1 cellular context compared by ENCODE assay signal in the genomic region with DNA sequence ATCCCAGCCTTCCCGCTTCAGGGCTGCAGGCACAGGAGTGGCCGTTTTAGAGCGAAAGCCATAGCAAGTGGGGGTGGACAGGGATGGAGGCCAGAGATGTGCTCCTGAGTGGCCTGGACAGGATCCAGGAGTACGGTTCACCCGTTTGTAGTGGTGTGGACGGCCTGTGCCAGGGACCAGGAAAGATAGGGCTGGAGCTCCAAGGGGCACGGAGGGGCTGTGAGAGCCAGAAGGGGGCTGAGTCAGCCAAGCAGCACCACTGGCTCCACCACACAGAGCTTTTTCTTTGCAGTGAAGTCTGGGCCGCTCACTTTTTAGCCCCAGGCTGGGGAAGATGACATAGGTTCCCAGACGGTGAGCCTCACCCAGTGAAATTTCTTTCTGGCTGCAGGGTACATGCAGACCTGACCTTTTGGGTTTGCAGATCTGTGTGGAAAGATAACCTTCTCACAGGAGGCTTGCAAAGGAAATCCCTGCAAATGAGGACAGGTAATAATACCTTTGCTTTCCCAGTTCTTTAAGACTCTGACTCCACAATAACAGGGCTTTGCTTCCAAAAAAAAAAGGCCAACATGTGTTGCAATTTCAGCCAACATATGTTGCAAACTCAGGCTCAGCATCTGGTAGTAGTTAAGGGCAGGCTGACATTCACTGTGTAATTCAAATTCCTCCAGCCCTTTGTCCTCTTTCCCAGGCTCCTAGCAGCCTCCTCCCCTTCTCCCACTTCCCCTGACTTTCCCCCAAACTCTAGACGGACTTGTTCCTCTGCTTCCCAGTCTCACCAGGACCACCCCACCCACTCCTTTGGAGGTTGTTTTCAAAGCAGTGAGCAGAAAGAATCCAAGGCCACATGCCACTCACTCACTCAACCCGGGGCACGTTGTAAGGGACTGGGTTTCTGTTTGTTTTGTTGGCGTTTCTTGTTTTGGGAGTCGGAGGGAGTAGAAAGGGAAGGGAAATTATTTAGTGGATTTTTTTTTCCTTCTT.
TF ChIP-seq lines count a peak whose summit lies in the region.

No MANE protein-coding gene starts in this region.

TF ChIP-seq in K562, 482 proteins besides CTCF, POLR2A, EP300 and RAD21:
- no peak for TF ChIP-seq HEY1 (CRISPR knock-in tag; IDR thresholded peaks at IDR 0.05; ENCODE audit: borderline replicate concordance)
- no peak for TF ChIP-seq NR1H2 (CRISPR knock-in tag; IDR thresholded peaks at IDR 0.05)
- TF ChIP-seq, protein P1, sequence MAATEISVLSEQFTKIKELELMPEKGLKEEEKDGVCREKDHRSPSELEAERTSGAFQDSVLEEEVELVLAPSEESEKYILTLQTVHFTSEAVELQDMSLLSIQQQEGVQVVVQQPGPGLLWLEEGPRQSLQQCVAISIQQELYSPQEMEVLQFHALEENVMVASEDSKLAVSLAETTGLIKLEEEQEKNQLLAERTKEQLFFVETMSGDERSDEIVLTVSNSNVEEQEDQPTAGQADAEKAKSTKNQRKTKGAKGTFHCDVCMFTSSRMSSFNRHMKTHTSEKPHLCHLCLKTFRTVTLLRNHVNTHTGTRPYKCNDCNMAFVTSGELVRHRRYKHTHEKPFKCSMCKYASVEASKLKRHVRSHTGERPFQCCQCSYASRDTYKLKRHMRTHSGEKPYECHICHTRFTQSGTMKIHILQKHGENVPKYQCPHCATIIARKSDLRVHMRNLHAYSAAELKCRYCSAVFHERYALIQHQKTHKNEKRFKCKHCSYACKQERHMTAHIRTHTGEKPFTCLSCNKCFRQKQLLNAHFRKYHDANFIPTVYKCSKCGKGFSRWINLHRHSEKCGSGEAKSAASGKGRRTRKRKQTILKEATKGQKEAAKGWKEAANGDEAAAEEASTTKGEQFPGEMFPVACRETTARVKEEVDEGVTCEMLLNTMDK (IDR thresholded peaks at IDR 0.05; ENCODE audit: borderline replicate concordance, insufficient read depth, low read depth, low read length, poor library complexity, severe bottlenecking), result no peak
- TF ChIP-seq RAD51 (IDR thresholded peaks at IDR 0.05; ENCODE audit: borderline replicate concordance, low read depth), result no peak
- TF ChIP-seq ZBTB1 (CRISPR knock-in tag; IDR thresholded peaks at IDR 0.05; ENCODE audit: borderline replicate concordance, low read depth), result no peak
- TF ChIP-seq SMARCE1 (IDR thresholded peaks at IDR 0.05), result no peak
- no peak for TF ChIP-seq TAF9B (IDR thresholded peaks at IDR 0.05; ENCODE audit: partially characterized antibody)
- no peak for TF ChIP-seq ZKSCAN1 (IDR thresholded peaks at IDR 0.05; ENCODE audit: low read depth, low read length)
- no peak for TF ChIP-seq MED1 (CRISPR knock-in tag; IDR thresholded peaks at IDR 0.05; ENCODE audit: borderline replicate concordance)
- TF ChIP-seq, protein P2, sequence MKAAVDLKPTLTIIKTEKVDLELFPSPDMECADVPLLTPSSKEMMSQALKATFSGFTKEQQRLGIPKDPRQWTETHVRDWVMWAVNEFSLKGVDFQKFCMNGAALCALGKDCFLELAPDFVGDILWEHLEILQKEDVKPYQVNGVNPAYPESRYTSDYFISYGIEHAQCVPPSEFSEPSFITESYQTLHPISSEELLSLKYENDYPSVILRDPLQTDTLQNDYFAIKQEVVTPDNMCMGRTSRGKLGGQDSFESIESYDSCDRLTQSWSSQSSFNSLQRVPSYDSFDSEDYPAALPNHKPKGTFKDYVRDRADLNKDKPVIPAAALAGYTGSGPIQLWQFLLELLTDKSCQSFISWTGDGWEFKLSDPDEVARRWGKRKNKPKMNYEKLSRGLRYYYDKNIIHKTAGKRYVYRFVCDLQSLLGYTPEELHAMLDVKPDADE (conservative IDR thresholded peaks at IDR 0.05; ENCODE audit: control insufficient read depth, low read depth, low read length), result no peak
- TF ChIP-seq, protein P3, sequence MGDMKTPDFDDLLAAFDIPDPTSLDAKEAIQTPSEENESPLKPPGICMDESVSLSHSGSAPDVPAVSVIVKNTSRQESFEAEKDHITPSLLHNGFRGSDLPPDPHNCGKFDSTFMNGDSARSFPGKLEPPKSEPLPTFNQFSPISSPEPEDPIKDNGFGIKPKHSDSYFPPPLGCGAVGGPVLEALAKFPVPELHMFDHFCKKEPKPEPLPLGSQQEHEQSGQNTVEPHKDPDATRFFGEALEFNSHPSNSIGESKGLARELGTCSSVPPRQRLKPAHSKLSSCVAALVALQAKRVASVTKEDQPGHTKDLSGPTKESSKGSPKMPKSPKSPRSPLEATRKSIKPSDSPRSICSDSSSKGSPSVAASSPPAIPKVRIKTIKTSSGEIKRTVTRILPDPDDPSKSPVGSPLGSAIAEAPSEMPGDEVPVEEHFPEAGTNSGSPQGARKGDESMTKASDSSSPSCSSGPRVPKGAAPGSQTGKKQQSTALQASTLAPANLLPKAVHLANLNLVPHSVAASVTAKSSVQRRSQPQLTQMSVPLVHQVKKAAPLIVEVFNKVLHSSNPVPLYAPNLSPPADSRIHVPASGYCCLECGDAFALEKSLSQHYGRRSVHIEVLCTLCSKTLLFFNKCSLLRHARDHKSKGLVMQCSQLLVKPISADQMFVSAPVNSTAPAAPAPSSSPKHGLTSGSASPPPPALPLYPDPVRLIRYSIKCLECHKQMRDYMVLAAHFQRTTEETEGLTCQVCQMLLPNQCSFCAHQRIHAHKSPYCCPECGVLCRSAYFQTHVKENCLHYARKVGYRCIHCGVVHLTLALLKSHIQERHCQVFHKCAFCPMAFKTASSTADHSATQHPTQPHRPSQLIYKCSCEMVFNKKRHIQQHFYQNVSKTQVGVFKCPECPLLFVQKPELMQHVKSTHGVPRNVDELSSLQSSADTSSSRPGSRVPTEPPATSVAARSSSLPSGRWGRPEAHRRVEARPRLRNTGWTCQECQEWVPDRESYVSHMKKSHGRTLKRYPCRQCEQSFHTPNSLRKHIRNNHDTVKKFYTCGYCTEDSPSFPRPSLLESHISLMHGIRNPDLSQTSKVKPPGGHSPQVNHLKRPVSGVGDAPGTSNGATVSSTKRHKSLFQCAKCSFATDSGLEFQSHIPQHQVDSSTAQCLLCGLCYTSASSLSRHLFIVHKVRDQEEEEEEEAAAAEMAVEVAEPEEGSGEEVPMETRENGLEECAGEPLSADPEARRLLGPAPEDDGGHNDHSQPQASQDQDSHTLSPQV (IDR thresholded peaks at IDR 0.05), result no peak
- no peak for TF ChIP-seq ZNF644 (tag; IDR thresholded peaks at IDR 0.05; ENCODE audit: low read depth)
- no peak for TF ChIP-seq ZC3H11A (IDR thresholded peaks at IDR 0.05; ENCODE audit: low read depth, low read length)
- TF ChIP-seq, protein P4, sequence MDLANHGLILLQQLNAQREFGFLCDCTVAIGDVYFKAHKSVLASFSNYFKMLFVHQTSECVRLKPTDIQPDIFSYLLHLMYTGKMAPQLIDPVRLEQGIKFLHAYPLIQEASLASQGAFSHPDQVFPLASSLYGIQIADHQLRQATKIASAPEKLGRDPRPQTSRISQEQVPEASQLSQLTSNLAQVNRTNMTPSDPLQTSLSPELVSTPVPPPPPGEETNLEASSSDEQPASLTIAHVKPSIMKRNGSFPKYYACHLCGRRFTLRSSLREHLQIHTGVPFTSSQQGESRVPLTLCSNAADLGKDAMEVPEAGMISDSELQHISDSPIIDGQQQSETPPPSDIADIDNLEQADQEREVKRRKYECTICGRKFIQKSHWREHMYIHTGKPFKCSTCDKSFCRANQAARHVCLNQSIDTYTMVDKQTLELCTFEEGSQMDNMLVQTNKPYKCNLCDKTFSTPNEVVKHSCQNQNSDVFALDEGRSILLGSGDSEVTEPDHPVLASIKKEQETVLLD (IDR thresholded peaks at IDR 0.05), result no peak
- TF ChIP-seq GABPA (tag; conservative IDR thresholded peaks at IDR 0.05; ENCODE audit: low read depth), result no peak
- TF ChIP-seq ZNF217 (CRISPR knock-in tag; IDR thresholded peaks at IDR 0.05), result no peak
- TF ChIP-seq, protein P5, sequence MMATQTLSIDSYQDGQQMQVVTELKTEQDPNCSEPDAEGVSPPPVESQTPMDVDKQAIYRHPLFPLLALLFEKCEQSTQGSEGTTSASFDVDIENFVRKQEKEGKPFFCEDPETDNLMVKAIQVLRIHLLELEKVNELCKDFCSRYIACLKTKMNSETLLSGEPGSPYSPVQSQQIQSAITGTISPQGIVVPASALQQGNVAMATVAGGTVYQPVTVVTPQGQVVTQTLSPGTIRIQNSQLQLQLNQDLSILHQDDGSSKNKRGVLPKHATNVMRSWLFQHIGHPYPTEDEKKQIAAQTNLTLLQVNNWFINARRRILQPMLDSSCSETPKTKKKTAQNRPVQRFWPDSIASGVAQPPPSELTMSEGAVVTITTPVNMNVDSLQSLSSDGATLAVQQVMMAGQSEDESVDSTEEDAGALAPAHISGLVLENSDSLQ (IDR thresholded peaks at IDR 0.05), result no peak
